In genomic region chr5:5968981-5969380, GRCh38 we compare ENCODE assay signal across 2 cellular contexts.
TF ChIP-seq lines count a peak whose summit lies in the region.

No MANE protein-coding gene starts in this region.

TF ChIP-seq in H1, 55 proteins besides CTCF, POLR2A, EP300 and RAD21 (continued from another document):
- TF ChIP-seq HDAC2 (IDR thresholded peaks at IDR 0.05; ENCODE audit: borderline replicate concordance in 1 of 2, low read depth in 2 of 2, low read length in 2 of 2) = no peak
- TF ChIP-seq E2F6 (IDR thresholded peaks at IDR 0.05) = no peak
- no peak for TF ChIP-seq TBP (IDR thresholded peaks at IDR 0.05; ENCODE audit: low read depth, low read length)
- no peak for TF ChIP-seq SUZ12 (IDR thresholded peaks at IDR 0.05; ENCODE audit: low read length)
- TF ChIP-seq PHF8 (conservative IDR thresholded peaks at IDR 0.05; ENCODE audit: low read depth, low read length) = no peak

TF ChIP-seq in neural cell, 6 proteins besides CTCF, POLR2A, EP300 and RAD21:
- peak; percentile 73 for TF ChIP-seq REST (IDR thresholded peaks at IDR 0.05; ENCODE audit: borderline replicate concordance)
- peak; percentile 86 for TF ChIP-seq POLR2AphosphoS5 (IDR thresholded peaks at IDR 0.05)
- TF ChIP-seq MXI1 (conservative IDR thresholded peaks at IDR 0.05; ENCODE audit: poor library complexity, severe bottlenecking) = no peak
- peak; percentile 32 for TF ChIP-seq SMC3 (conservative IDR thresholded peaks at IDR 0.05; ENCODE audit: poor library complexity)
- TF ChIP-seq EZH2 (IDR thresholded peaks at IDR 0.05; ENCODE audit: borderline replicate concordance, insufficient read depth, low read length, poor library complexity, severe bottlenecking) = no peak
- TF ChIP-seq TAF1 (IDR thresholded peaks at IDR 0.05; ENCODE audit: low read depth) = no peak
TF ChIP-seq in neural cell: peak in this region for 3.
